ENCODE assay signal across 20 cellular contexts in genomic region chr6:106704327-106704726, GRCh38.
"Had no signal": no experiment of that assay in that cellular context is flagged by ENCODE, and none has a peak within 500 bp of the region (broad histone marks: within the 10 kb centered on the region; RNA-seq: fewer than 3 reads in every experiment).

No MANE protein-coding gene starts in this region.

- H3K27ac Mint-ChIP-seq: naive thymus-derived CD4-positive, alpha-beta T cell; nephron progenitor cell; type B pancreatic cell had no signal

- H3K27ac ChIP-seq: colonic mucosa, foreskin keratinocyte, hepatocyte, left ventricle myocardium inferior, parathyroid adenoma, psoas muscle, suprapubic skin had no signal

- H3K36me3 Mint-ChIP-seq: type B pancreatic cell had no signal

- H3K36me3 ChIP-seq: colonic mucosa, left ventricle myocardium inferior, suprapubic skin, thyroid gland had no signal

- H3K27me3 Mint-ChIP-seq: type B pancreatic cell had no signal

- ATAC-seq: foreskin keratinocyte; left cardiac atrium; naive thymus-derived CD4-positive, alpha-beta T cell; psoas muscle; sciatic nerve; stimulated activated naive CD8-positive, alpha-beta T cell treated with anti-CD3 and anti-CD28 coated beads, Interleukin-15, Interleukin-2, amounts not matched to agents 100 U/mL and 50 U/mL, for 24 hours had no signal

- H3K79me2 ChIP-seq: hepatocyte, parathyroid adenoma had no signal

- H3K9me3 ChIP-seq: colonic mucosa, psoas muscle, suprapubic skin, thyroid gland had no signal

- DNase-seq: colonic mucosa; dermis blood vessel endothelial cell; foreskin keratinocyte; kidney; left cardiac atrium; left ventricle myocardium inferior; mesendoderm; naive thymus-derived CD4-positive, alpha-beta T cell; nephron progenitor cell; psoas muscle; retina; stimulated activated CD4-positive, alpha-beta T cell treated with anti-CD3 and anti-CD28 coated beads, Interleukin-12 subunit alpha, Interleukin-12 subunit beta, amount 100 ng/mL, for 4 hours; stimulated activated naive CD8-positive, alpha-beta T cell treated with anti-CD3 and anti-CD28 coated beads, Interleukin-15, Interleukin-2, amounts not matched to agents 100 U/mL and 50 U/mL, for 24 hours; thyroid gland had no signal

- H3K4me1 ChIP-seq: colonic mucosa, foreskin keratinocyte, left ventricle myocardium inferior, psoas muscle, suprapubic skin had no signal

- H3K9ac ChIP-seq: parathyroid adenoma had no signal

- H3K27me3 ChIP-seq: colonic mucosa, foreskin keratinocyte, hepatocyte, suprapubic skin, thyroid gland had no signal

- H3K4me3 Mint-ChIP-seq: naive thymus-derived CD4-positive, alpha-beta T cell; nephron progenitor cell; type B pancreatic cell had no signal

- H3K4me2 ChIP-seq: hepatocyte had no signal

- H3K4me3 ChIP-seq: colonic mucosa, hepatocyte, left ventricle myocardium inferior, lung, psoas muscle, suprapubic skin, thyroid gland had no signal

- H2AFZ ChIP-seq: hepatocyte, parathyroid adenoma had no signal
